9 cellular contexts compared by ENCODE assay signal in genomic region chr20:45372646-45373352, GRCh38. TPM values are rescaled to one million over a fixed set of nuclear protein-coding genes. Genes with fewer than 3 reads are reported as not detected.
DNase-seq lines count a peak whose midpoint lies in the region; ATAC-seq and TF ChIP-seq lines count a peak whose summit lies in the region.
"Had no signal": no experiment of that assay in that cellular context is flagged by ENCODE, and none has a peak within 500 bp of the region (broad histone marks: within the 10 kb centered on the region; RNA-seq: fewer than 3 reads in every experiment).

No MANE protein-coding gene starts in this region.

- H3K9me3 Mint-ChIP-seq in endodermal cell = no peaks in the 10 kb centered on the region

- no peak overlapping the region for H3K27ac Mint-ChIP-seq in endodermal cell

- peaks cover 10% of the 10 kb centered on the region for H3K36me3 Mint-ChIP-seq in endodermal cell (ENCODE audit: low read depth)

- peaks cover 31% of the 10 kb centered on the region for H3K4me1 Mint-ChIP-seq in endodermal cell

- DNase-seq in Right ventricle myocardium inferior (ENCODE audit: missing footprints) (no peak), cardiac septum (ENCODE audit: low spot score) (no peak), endodermal cell (peak; percentile 81), myocyte (ENCODE audit: low read depth) (peak; percentile 69), aorta (peak; percentile 84 to 90), SKM-1 (lab: John Stamatoyannopoulos, UW; ENCODE audit: unreplicated experiment) (no peak)
- no peak for DNase-seq in stimulated activated CD4-positive, alpha-beta T cell treated with anti-CD3 and anti-CD28 coated beads, Interleukin-1b, Interleukin-23, amount 100 ng/mL, for 48 hours

- H3K27me3 ChIP-seq in endodermal cell (ENCODE audit: control insufficient read depth, insufficient read depth, low read length, poor library complexity, severe bottlenecking) (no peaks in the 10 kb centered on the region), aorta (ENCODE audit: control insufficient read depth in 1 of 2, insufficient read depth in 2 of 2, low read length in 1 of 2) (no peaks in the 10 kb centered on the region)

- no peak for TF ChIP-seq CTCF in endodermal cell (conservative IDR thresholded peaks at IDR 0.05)

- no peaks in the 10 kb centered on the region for H3K9me3 ChIP-seq in endodermal cell (ENCODE audit: control insufficient read depth, low read length)
- H3K9me3 ChIP-seq in aorta (ENCODE audit: control insufficient read depth, low read length) = no peaks in the 10 kb centered on the region

- H3K4me3 ChIP-seq in endodermal cell (ENCODE audit: low read length) (no peak overlapping the region), aorta (ENCODE audit: low read length in 2 of 2) (peak overlapping the region; percentile 37 to 46)

- H3K27me3 Mint-ChIP-seq in endodermal cell (ENCODE audit: insufficient read depth) = peaks cover 12% of the 10 kb centered on the region

- H3K4me1 ChIP-seq in endodermal cell (ENCODE audit: control insufficient read depth, insufficient read depth, low read length) = peaks cover 29% of the 10 kb centered on the region
- H3K4me1 ChIP-seq in aorta (ENCODE audit: control insufficient read depth in 1 of 2, insufficient read depth in 2 of 2, low read length in 2 of 2) = no peaks in the 10 kb centered on the region

- ATAC-seq in Right ventricle myocardium inferior (peak; percentile 74), aorta (ENCODE audit: low FRiP score) (peak; percentile 88), GM21367 (IDR thresholded peaks at IDR 0.05; ENCODE audit: unreplicated experiment) (no peak)

- intact Hi-C loops in Right ventricle myocardium inferior (cut with DNase I) (loop anchor here (1.0 to 2.0 kb wide), 2 partner anchors 9 to 34 kb away; partner anchors contain the start of gene SYS1), cardiac septum (cut with DNase I) (loop anchor here (5.0 kb wide), 1 partner anchor 35 kb away; the partner anchor contains the start of gene DBNDD2), aorta (cut with DNase I) (loop anchor here (1.0 to 5.0 kb wide), 5 partner anchors 34 to 65 kb away; partner anchors contain the start of gene PIGT (in 1 of the 2))

- H3K27ac ChIP-seq in endodermal cell (ENCODE audit: low read depth, low read length) (no peak overlapping the region), aorta (ENCODE audit: low read depth in 1 of 2, low read length in 2 of 2) (peak overlapping the region; percentile 44 to 92)

- H3K36me3 ChIP-seq in endodermal cell (ENCODE audit: control insufficient read depth, insufficient read depth, low read length) = peaks cover 37% of the 10 kb centered on the region
- peaks cover 0 to under 1% of the 10 kb centered on the region in 2 donors for H3K36me3 ChIP-seq in aorta (ENCODE audit: control insufficient read depth in 1 of 2, insufficient read depth in 2 of 2, low read length in 1 of 2)

- H3K4me3 Mint-ChIP-seq in endodermal cell = peak overlapping the region; percentile 57

- no peak overlapping the region for H3K9ac ChIP-seq in endodermal cell (ENCODE audit: extremely low read depth, low read length, poor library complexity, severe bottlenecking)

- WGBS in endodermal cell (ENCODE audit: insufficient coverage in 1 of 2, insufficient read length in 1 of 2), 2 experiments = 90% methylated on average over 18 to 30 of the region's 30 CpGs
- 10% methylated on average over 26 to 30 of the region's 30 CpGs for WGBS in aorta, 2 donors

RNA-seq across cellular contexts. Expression of gene TP53TG5, which starts 5.3 kb away (rescaled TPM):
- total RNA-seq in Right ventricle myocardium inferior (0.73 TPM), cardiac septum (2.2 TPM), endodermal cell (1 to 10 TPM; 2.0 to 2.4 TPM), myocyte (not detected in 2 replicates), aorta (under 1 TPM; 0.66 to 0.91 TPM)
- polyA plus RNA-seq in endodermal cell (2013, experiment 1 of 2) = 0.32 TPM
- polyA plus RNA-seq in endodermal cell (2013, experiment 2 of 2) = 0.46 TPM
- polyA plus RNA-seq in myocyte (2012) = 0.34 TPM
- polyA plus RNA-seq in aorta = not detected
- total RNA-seq: Daoy had no signal

RNA-seq across cellular contexts. Expression of gene SYS1, which starts 9.8 kb away (rescaled TPM):
- total RNA-seq in Right ventricle myocardium inferior (21.9 TPM), cardiac septum (17.4 TPM), endodermal cell (10 to 100 TPM; 22.1 to 23.8 TPM), myocyte (12.7 and 13.2 TPM in 2 replicates), aorta (10 to 100 TPM; 20.3 to 25.0 TPM)
- polyA plus RNA-seq in endodermal cell (2013, experiment 1 of 2) = 16.4 TPM
- polyA plus RNA-seq in endodermal cell (2013, experiment 2 of 2) = 15.6 TPM
- 16.8 TPM for polyA plus RNA-seq in myocyte (2012)
- polyA plus RNA-seq in aorta = 10 to 100 TPM; 14.3 to 14.4 TPM

RNA-seq across cellular contexts. Expression of gene SDC4, which starts 24.6 kb away (rescaled TPM):
- total RNA-seq in Right ventricle myocardium inferior (82.1 TPM), cardiac septum (100 TPM), endodermal cell (100 to 1,000 TPM in 1 of 2 donors, 10 to 100 TPM in 1; 78.0 to 118 TPM), myocyte (34.8 and 51.5 TPM in 2 replicates), aorta (100 to 1,000 TPM in 1 of 2 donors, 10 to 100 TPM in 1; 51.2 to 114 TPM)
- polyA plus RNA-seq in endodermal cell (2013, experiment 1 of 2) = 34.2 TPM
- polyA plus RNA-seq in endodermal cell (2013, experiment 2 of 2) = 32.7 TPM
- 42.9 TPM for polyA plus RNA-seq in myocyte (2012)
- polyA plus RNA-seq in aorta = 10 to 100 TPM; 19.2 to 50.6 TPM

RNA-seq across cellular contexts. Expression of gene DBNDD2, which starts 35.3 kb away (rescaled TPM):
- total RNA-seq in Right ventricle myocardium inferior (364 TPM), cardiac septum (209 TPM), endodermal cell (10 to 100 TPM; 63.2 to 69.1 TPM), myocyte (3.3 and 3.4 TPM in 2 replicates), aorta (100 to 1,000 TPM; 104 to 123 TPM)
- polyA plus RNA-seq in endodermal cell (2013, experiment 1 of 2) = 39.0 TPM
- polyA plus RNA-seq in endodermal cell (2013, experiment 2 of 2) = 41.4 TPM
- 5.5 TPM for polyA plus RNA-seq in myocyte (2012)
- polyA plus RNA-seq in aorta = 100 to 1,000 TPM; 140 to 231 TPM

RNA-seq across cellular contexts. Expression of gene PIGT, which starts 43.1 kb away (rescaled TPM):
- 114 TPM for total RNA-seq in Right ventricle myocardium inferior
- 139 TPM for total RNA-seq in cardiac septum
- 10 to 100 TPM; 83.3 to 90.1 TPM for total RNA-seq in endodermal cell
- 77.8 TPM for polyA plus RNA-seq in endodermal cell (2013, experiment 1 of 2)
- polyA plus RNA-seq in endodermal cell (2013, experiment 2 of 2) = 69.9 TPM
- total RNA-seq in myocyte = 123 and 136 TPM in 2 replicates
- polyA plus RNA-seq in myocyte (2012) = 171 TPM
- total RNA-seq in aorta = 100 to 1,000 TPM; 113 TPM
- 100 to 1,000 TPM in 1 of 2 donors, 10 to 100 TPM in 1; 69.0 to 151 TPM for polyA plus RNA-seq in aorta

Comparison
In these comparisons a context has a peak if more than half of its experiments do, and no peak if none do; other contexts are left out.
1. DNase-seq: peak in endodermal cell (single experiment), myocyte (single experiment) and aorta (2 of 2); none in Right ventricle myocardium inferior (single experiment), cardiac septum (single experiment), stimulated activated CD4-positive, alpha-beta T cell treated with anti-CD3 and anti-CD28 coated beads, Interleukin-1b, Interleukin-23, amount 100 ng/mL, for 48 hours (single experiment) and SKM-1 (single experiment).